Comparison of ENCODE assay signal across 9 cellular contexts in the genomic region with DNA sequence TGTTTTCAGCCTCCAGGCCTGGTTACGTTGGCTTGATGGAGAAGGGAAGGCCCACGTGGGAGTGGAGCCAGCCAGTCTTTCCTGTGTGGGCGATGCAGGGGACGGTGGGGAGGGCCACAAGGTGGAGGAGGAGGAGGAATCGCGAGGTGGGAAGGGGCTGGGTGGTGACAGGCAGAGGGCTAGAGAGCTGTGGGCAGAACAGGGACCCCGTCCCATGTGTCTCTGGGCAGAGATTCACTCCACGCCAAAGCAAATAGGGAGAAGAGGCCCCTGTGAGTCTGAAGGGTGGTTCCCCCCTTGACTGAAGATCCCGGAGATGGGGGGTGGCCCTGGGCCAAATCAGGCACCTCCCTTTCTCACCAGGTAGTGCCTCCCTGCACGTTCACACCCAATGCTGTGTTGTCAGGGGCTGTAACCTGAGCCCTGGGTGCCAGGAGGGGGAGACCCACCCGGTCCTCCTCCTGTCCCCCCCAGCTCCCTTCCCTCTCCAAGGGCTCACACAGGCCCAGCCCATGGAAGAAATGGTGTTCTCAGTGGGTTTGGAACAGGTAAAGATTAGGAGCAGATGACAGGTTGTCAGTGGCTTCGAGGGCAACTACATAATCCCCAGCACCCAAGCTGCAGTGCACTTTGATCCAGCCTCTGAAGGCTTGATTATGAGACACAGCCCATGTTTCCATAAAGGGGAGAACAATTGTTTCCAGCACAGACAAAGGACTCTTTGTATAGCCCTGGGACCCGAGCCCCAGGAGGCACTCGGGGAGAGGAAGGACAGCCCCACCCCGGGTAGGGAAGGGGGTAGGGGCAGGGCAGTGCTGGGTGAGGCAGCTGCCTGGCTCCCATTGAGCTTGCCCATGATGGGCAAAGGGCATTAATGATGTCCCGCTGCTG. TPM values are rescaled to one million over a fixed set of nuclear protein-coding genes. Genes with fewer than 3 reads are reported as not detected.
DNase-seq lines count a peak whose midpoint lies in the region; TF ChIP-seq lines count a peak whose summit lies in the region.
"Had no signal": no experiment of that assay in that cellular context is flagged by ENCODE, and none has a peak within 500 bp of the region (broad histone marks: within the 10 kb centered on the region; RNA-seq: fewer than 3 reads in every experiment).

No MANE protein-coding gene starts in this region.

- peak overlapping the region in 2 of 3 donors; percentile 10 to 18 for H3K4me3 ChIP-seq in breast epithelium
- no peak overlapping the region for H3K4me3 ChIP-seq in BE2C (ENCODE audit: low read depth, low read length)

- no peaks in the 10 kb centered on the region for H3K36me3 Mint-ChIP-seq in activated CD4-positive, alpha-beta memory T cell treated with anti-CD3 and anti-CD28 coated beads, Interleukin-2, amount 10 ng/mL, durations not matched to agents 7 days and 5 days (ENCODE audit: low read depth)

- CTCF ChIA-PET in activated CD4-positive, alpha-beta memory T cell treated with anti-CD3 and anti-CD28 coated beads, Interleukin-2, amount 10 ng/mL, durations not matched to agents 7 days and 5 days (lab: Charles Lee) = interaction anchor here (0.6 to 0.7 kb wide), 2 partner anchors 44 to 82 kb away, joined by 3 to 4 read pairs; no protein-coding TSS in a partner anchor

- H3K4me1 ChIP-seq in breast epithelium (peaks cover 11 to 26% of the 10 kb centered on the region in 2 donors), BE2C (peaks cover 4% of the 10 kb centered on the region; the same call in 1 of the 2 replicates)

- no peaks in the 10 kb centered on the region for H3K36me3 ChIP-seq in breast epithelium
- H3K36me3 ChIP-seq in BE2C = no peaks in the 10 kb centered on the region

- POLR2A ChIA-PET in activated CD4-positive, alpha-beta memory T cell treated with anti-CD3 and anti-CD28 coated beads, Interleukin-2, amount 10 ng/mL, durations not matched to agents 7 days and 5 days (lab: Charles Lee) = no interaction called here

- no peak for TF ChIP-seq CTCF in C4-2B (conservative IDR thresholded peaks at IDR 0.05)
- no peak for TF ChIP-seq CTCF in breast epithelium (IDR thresholded peaks at IDR 0.05)
- TF ChIP-seq CTCF in BE2C (IDR thresholded peaks at IDR 0.05; ENCODE audit: low read depth, low read length) = no peak

- H3K4me3 Mint-ChIP-seq in activated CD4-positive, alpha-beta memory T cell treated with anti-CD3 and anti-CD28 coated beads, Interleukin-2, amount 10 ng/mL, durations not matched to agents 7 days and 5 days = no peak overlapping the region

- peak overlapping the region; percentile 42 for H3K27ac ChIP-seq in C4-2B
- peak overlapping the region; percentile 93 to 95 for H3K27ac ChIP-seq in breast epithelium

- H3K4me1 Mint-ChIP-seq in activated CD4-positive, alpha-beta memory T cell treated with anti-CD3 and anti-CD28 coated beads, Interleukin-2, amount 10 ng/mL, durations not matched to agents 7 days and 5 days = no peaks in the 10 kb centered on the region

- H3K27me3 ChIP-seq in breast epithelium (no peaks in the 10 kb centered on the region), BE2C (no peaks in the 10 kb centered on the region)

- intact Hi-C loops in breast epithelium (cut with DNase I; ENCODE audit: low total_unique reads) = no loop called here

- TF ChIP-seq POLR2A in breast epithelium (IDR thresholded peaks at IDR 0.05) = no peak

- DNase-seq in NCI-H2029 (lab: John Stamatoyannopoulos, UW) = peak; percentile 87
- DNase-seq in breast epithelium (ENCODE audit: low spot score in 2 of 2) = peak; percentile 78 to 87
- peak; percentile 83 for DNase-seq in mucosa of gallbladder (ENCODE audit: low spot score)
- DNase-seq in BE2C = no peak
- no peak for DNase-seq in activated CD4-positive, alpha-beta memory T cell treated with anti-CD3 and anti-CD28 coated beads, Interleukin-2, amount 10 ng/mL, durations not matched to agents 7 days and 5 days
- DNase-seq in NCI-H2227 (lab: John Stamatoyannopoulos, UW; ENCODE audit: unreplicated experiment) = no peak
- no peak for DNase-seq in NAMALWA (ENCODE audit: low spot score)
- DNase-seq: activated naive CD4-positive, alpha-beta T cell treated with Interleukin-2 at 50 U/mL for 16 hours had no signal

- H3K27ac Mint-ChIP-seq in activated CD4-positive, alpha-beta memory T cell treated with anti-CD3 and anti-CD28 coated beads, Interleukin-2, amount 10 ng/mL, durations not matched to agents 7 days and 5 days = no peak overlapping the region

- H3K27me3 Mint-ChIP-seq in activated CD4-positive, alpha-beta memory T cell treated with anti-CD3 and anti-CD28 coated beads, Interleukin-2, amount 10 ng/mL, durations not matched to agents 7 days and 5 days = peaks cover 3% of the 10 kb centered on the region

- H3K9me3 Mint-ChIP-seq in activated CD4-positive, alpha-beta memory T cell treated with anti-CD3 and anti-CD28 coated beads, Interleukin-2, amount 10 ng/mL, durations not matched to agents 7 days and 5 days = no peaks in the 10 kb centered on the region

- H3K9me3 ChIP-seq in breast epithelium = no peaks in the 10 kb centered on the region
- no peaks in the 10 kb centered on the region for H3K9me3 ChIP-seq in BE2C

RNA-seq across cellular contexts. Expression of gene GPR37L1, which starts 37.7 kb away (rescaled TPM):
- total RNA-seq in breast epithelium (not detected), mucosa of gallbladder (0.14 TPM)
- polyA plus RNA-seq in BE2C (2012; ENCODE audit: insufficient read depth, insufficient read length, low read depth) = 0.25 TPM
- total RNA-seq in activated CD4-positive, alpha-beta memory T cell treated with anti-CD3 and anti-CD28 coated beads, Interleukin-2, amount 10 ng/mL, durations not matched to agents 7 days and 5 days = not detected

RNA-seq across cellular contexts. Expression of gene ARL8A, which starts 59.5 kb away (rescaled TPM):
- total RNA-seq in breast epithelium (10 to 100 TPM; 29.9 to 41.1 (median 34.7) TPM), mucosa of gallbladder (89.5 TPM)
- 71.3 TPM for polyA plus RNA-seq in BE2C (2012; ENCODE audit: insufficient read depth, insufficient read length, low read depth)
- 10 to 100 TPM; 62.4 to 63.8 TPM for total RNA-seq in activated CD4-positive, alpha-beta memory T cell treated with anti-CD3 and anti-CD28 coated beads, Interleukin-2, amount 10 ng/mL, durations not matched to agents 7 days and 5 days

Comparison
In these comparisons a context has a peak if more than half of its experiments do, and no peak if none do; other contexts are left out.
1. DNase-seq: peak in NCI-H2029 (single experiment), breast epithelium (2 of 2) and mucosa of gallbladder (single experiment); none in BE2C (single experiment), activated CD4-positive, alpha-beta memory T cell treated with anti-CD3 and anti-CD28 coated beads, Interleukin-2, amount 10 ng/mL, durations not matched to agents 7 days and 5 days (single experiment), NCI-H2227 (single experiment) and NAMALWA (single experiment).